1 cellular context compared by ENCODE assay signal in genomic region chr3:51943451-51944391, GRCh38.
TF ChIP-seq lines count a peak whose summit lies in the region.

No MANE protein-coding gene starts in this region.

TF ChIP-seq in GM23338, 12 proteins besides CTCF, POLR2A, EP300 and RAD21 (continued from another document):
- TF ChIP-seq REST (IDR thresholded peaks at IDR 0.05; ENCODE audit: unreplicated experiment) (no peak), CREB1 (CRISPR knock-in tag; IDR thresholded peaks at IDR 0.05; ENCODE audit: low read depth) (no peak), ZNF114 (CRISPR knock-in tag; IDR thresholded peaks at IDR 0.05) (no peak), STAT1 (IDR thresholded peaks at IDR 0.05; ENCODE audit: unreplicated experiment) (no peak), JUNB (IDR thresholded peaks at IDR 0.05; ENCODE audit: unreplicated experiment) (no peak), ZNF462 (CRISPR knock-in tag; IDR thresholded peaks at IDR 0.05) (no peak), EZH2 (IDR thresholded peaks at IDR 0.05; ENCODE audit: low read depth, unreplicated experiment) (no peak)
TF ChIP-seq in GM23338: peak in this region for 0.
